In the genomic region with DNA sequence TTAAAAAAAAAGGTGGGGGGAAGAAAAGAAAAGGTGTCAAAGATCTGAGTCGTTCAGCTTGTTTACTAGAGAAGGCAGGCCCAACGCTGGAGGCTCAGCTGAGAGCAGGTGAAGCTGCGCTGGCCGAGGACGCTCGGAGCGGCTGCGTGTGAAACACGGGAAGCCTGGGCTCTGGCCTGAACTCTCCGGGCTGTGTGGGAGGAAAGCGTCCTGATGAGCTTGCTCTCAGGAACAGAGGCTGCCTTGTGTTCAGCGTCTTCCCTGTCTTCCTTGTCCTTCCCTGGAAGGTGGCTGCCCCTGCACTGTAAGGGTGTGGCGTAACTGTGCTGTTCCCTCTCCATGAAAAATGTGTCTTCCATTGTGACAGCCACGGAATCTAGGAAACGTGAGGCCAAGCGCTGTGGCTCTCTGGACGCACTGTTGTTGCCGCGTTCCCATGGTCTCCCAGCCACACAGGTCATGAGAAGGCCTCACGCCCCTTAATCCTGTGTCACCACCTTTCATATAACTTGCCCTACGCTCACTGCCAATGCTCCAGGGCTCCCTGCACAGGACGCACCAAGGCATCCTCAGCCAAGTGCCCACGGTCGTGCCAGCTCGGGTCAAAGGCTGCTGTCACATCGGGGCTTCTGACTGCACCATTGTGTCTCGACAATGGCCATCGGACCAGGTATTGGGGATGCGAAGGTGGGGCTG, we compare ENCODE assay signal across 16 cellular contexts.
"Had no signal": no experiment of that assay in that cellular context is flagged by ENCODE, and none has a peak within 500 bp of the region (broad histone marks: within the 10 kb centered on the region; RNA-seq: fewer than 3 reads in every experiment).

No MANE protein-coding gene starts in this region.

- ATAC-seq: activated CD8-positive, alpha-beta memory T cell treated with anti-CD3 and anti-CD28 coated beads, Interleukin-2, amount 10 ng/mL, durations not matched to agents 7 days and 5 days; activated T-cell treated with anti-CD3 and anti-CD28 coated beads, Interleukin-2, amount 50 U/mL, for 4 hours; gastroesophageal sphincter; mucosa of descending colon; naive thymus-derived CD8-positive, alpha-beta T cell had no signal

- H3K4me3 ChIP-seq: gastroesophageal sphincter, lung, mucosa of descending colon, stomach, thyroid gland, vagina had no signal

- H3K4me1 Mint-ChIP-seq: activated CD8-positive, alpha-beta memory T cell treated with anti-CD3 and anti-CD28 coated beads, Interleukin-2, amount 10 ng/mL, durations not matched to agents 7 days and 5 days had no signal

- H3K27ac Mint-ChIP-seq: activated CD8-positive, alpha-beta memory T cell treated with anti-CD3 and anti-CD28 coated beads, Interleukin-2, amount 10 ng/mL, durations not matched to agents 7 days and 5 days; activated naive CD8-positive, alpha-beta T cell treated with anti-CD3 and anti-CD28 coated beads, Interleukin-2, amount 10 ng/mL, durations not matched to agents 7 days and 5 days; T-helper 2 cell treated with Interferon-gamma antibody and Interleukin-4, amounts not matched to agents 5 μg/mL and 100 μg/mL, for 36 hours had no signal

- H3K27me3 ChIP-seq: gastroesophageal sphincter, stomach, thyroid gland, vagina had no signal

- H3K9me3 Mint-ChIP-seq: activated naive CD8-positive, alpha-beta T cell treated with anti-CD3 and anti-CD28 coated beads, Interleukin-2, amount 10 ng/mL, durations not matched to agents 7 days and 5 days; activated T-cell treated with anti-CD3 and anti-CD28 coated beads, Interleukin-2, amount 50 U/mL, for 4 hours; naive thymus-derived CD8-positive, alpha-beta T cell; T-helper 2 cell treated with Interferon-gamma antibody and Interleukin-4, amounts not matched to agents 5 μg/mL and 100 μg/mL, for 36 hours had no signal

- DNase-seq: activated CD4-positive, alpha-beta T cell treated with anti-CD3 and anti-CD28 coated beads, Interleukin-2, amount 50 U/mL, for 48 hours; activated CD4-positive, CD25-positive, alpha-beta regulatory T cell treated with anti-CD3 and anti-CD28 coated beads, Interleukin-2, amount 50 U/mL, for 72 hours; activated CD8-positive, alpha-beta memory T cell treated with anti-CD3 and anti-CD28 coated beads, Interleukin-2, amount 10 ng/mL, durations not matched to agents 7 days and 5 days; activated naive CD8-positive, alpha-beta T cell treated with anti-CD3 and anti-CD28 coated beads, Interleukin-2, amount 10 ng/mL, durations not matched to agents 7 days and 5 days; activated T-cell treated with anti-CD3 and anti-CD28 coated beads, Interleukin-2, amount 50 U/mL, for 4 hours; anterior cingulate cortex; mucosa of descending colon; naive thymus-derived CD8-positive, alpha-beta T cell; stimulated activated CD4-positive, alpha-beta T cell treated with anti-CD3 and anti-CD28 coated beads, Interleukin-15, amount 100 ng/mL, for 24 hours; stimulated activated CD4-positive, alpha-beta T cell treated with anti-CD3 and anti-CD28 coated beads, Interleukin-4, amount 100 ng/mL, for 24 hours; stomach; thyroid gland had no signal

- H3K27ac ChIP-seq: gastroesophageal sphincter, stomach, thyroid gland, vagina had no signal

- H3K36me3 ChIP-seq: thyroid gland had no signal

- H3K4me1 ChIP-seq: gastroesophageal sphincter, thyroid gland, vagina had no signal

- H3K4me3 Mint-ChIP-seq: activated CD8-positive, alpha-beta memory T cell treated with anti-CD3 and anti-CD28 coated beads, Interleukin-2, amount 10 ng/mL, durations not matched to agents 7 days and 5 days; activated naive CD8-positive, alpha-beta T cell treated with anti-CD3 and anti-CD28 coated beads, Interleukin-2, amount 10 ng/mL, durations not matched to agents 7 days and 5 days; activated T-cell treated with anti-CD3 and anti-CD28 coated beads, Interleukin-2, amount 50 U/mL, for 4 hours; naive thymus-derived CD8-positive, alpha-beta T cell; T-helper 2 cell treated with Interferon-gamma antibody and Interleukin-4, amounts not matched to agents 5 μg/mL and 100 μg/mL, for 36 hours had no signal

- H3K9me3 ChIP-seq: gastroesophageal sphincter, mucosa of descending colon, stomach, thyroid gland, vagina had no signal

- H3K27me3 Mint-ChIP-seq: activated CD8-positive, alpha-beta memory T cell treated with anti-CD3 and anti-CD28 coated beads, Interleukin-2, amount 10 ng/mL, durations not matched to agents 7 days and 5 days; activated naive CD8-positive, alpha-beta T cell treated with anti-CD3 and anti-CD28 coated beads, Interleukin-2, amount 10 ng/mL, durations not matched to agents 7 days and 5 days; naive thymus-derived CD8-positive, alpha-beta T cell had no signal
